Comparison of ENCODE assay signal across 8 cellular contexts in genomic region chr20:20837574-20838021, GRCh38.
DNase-seq lines count a peak whose midpoint lies in the region; ATAC-seq and TF ChIP-seq lines count a peak whose summit lies in the region.

No MANE protein-coding gene starts in this region.

- peaks cover 4% of the 10 kb centered on the region for H3K27me3 ChIP-seq in NT2/D1 (ENCODE audit: insufficient read depth, insufficient read length)
- H3K27me3 ChIP-seq in heart left ventricle, result peaks cover 0 to 45% (median 2%) of the 10 kb centered on the region in 9 donors

- peak in 2 of 4 donors; percentile 49 to 54 for ATAC-seq in heart left ventricle
- ATAC-seq in HG02938 (IDR thresholded peaks at IDR 0.05; ENCODE audit: unreplicated experiment), result no peak

- TF ChIP-seq CTCF in Calu3 (IDR thresholded peaks at IDR 0.05; ENCODE audit: unreplicated experiment), result no peak
- TF ChIP-seq CTCF in heart left ventricle (IDR thresholded peaks at IDR 0.05), result peak; percentile 45 to 80 (median 68)

- no peaks in the 10 kb centered on the region for H3K36me3 ChIP-seq in NT2/D1 (ENCODE audit: insufficient read depth, insufficient read length, low read length)
- H3K36me3 ChIP-seq in heart left ventricle, result no peaks in the 10 kb centered on the region

- no peak for TF ChIP-seq POLR2A in heart left ventricle (IDR thresholded peaks at IDR 0.05)

- WGBS in heart left ventricle, 4 donors, result 18 to 27% (median 23%) methylated on average over 19 of the region's 19 CpGs

- no peak overlapping the region for H3K27ac Mint-ChIP-seq in Calu3 (ENCODE audit: unreplicated experiment)

- CTCF ChIA-PET in Calu3 (lab: Charles Lee), result no interaction called here

- no peak overlapping the region for H3K4me3 Mint-ChIP-seq in Calu3 (ENCODE audit: low read depth, unreplicated experiment)

- in situ Hi-C loops in KBM-7 (cut with MboI; ENCODE audit: low pct_unique_long_range_greater_than_20kb, low sequenced_read_pairs), result no loop called here

- H3K9ac ChIP-seq in NT2/D1 (ENCODE audit: insufficient read length, low read depth), result no peak overlapping the region

- H3K4me3 ChIP-seq in NT2/D1 (ENCODE audit: insufficient read length, low read depth) (no peak overlapping the region), heart left ventricle (peak overlapping the region in 8 of 12 donors; percentile 18 to 43 (median 20))

- intact Hi-C loops in Calu3 (cut with micrococcal nuclease; ENCODE audit: unreplicated experiment) (loop anchor here (5.0 kb wide), 1 partner anchor 670 kb away; no protein-coding TSS in a partner anchor), heart left ventricle (cut with DNase I) (loop anchor here in 8 of 10 donors (1.0 to 10.0 kb wide), 9 partner anchors 50 to 1267 kb away; no protein-coding TSS in a partner anchor)

- no peaks in the 10 kb centered on the region for H3K36me3 Mint-ChIP-seq in Calu3 (ENCODE audit: insufficient read depth, unreplicated experiment)

- H3K9me3 Mint-ChIP-seq in Calu3 (ENCODE audit: low read depth, unreplicated experiment), result no peaks in the 10 kb centered on the region

- H3K27ac ChIP-seq in heart left ventricle, result no peak overlapping the region

- H3K27me3 Mint-ChIP-seq in Calu3 (ENCODE audit: unreplicated experiment), result peaks cover 26% of the 10 kb centered on the region

- H3K9me3 ChIP-seq in NT2/D1 (ENCODE audit: insufficient read depth, low read length) (no peaks in the 10 kb centered on the region), heart left ventricle (no peaks in the 10 kb centered on the region)

- BruUV-seq in Calu3 (replicated peaks; lab: Mats Ljungman, UMichigan), result no TSS peak

- H3K4me1 ChIP-seq in NT2/D1 (ENCODE audit: insufficient read depth, insufficient read length) (peaks cover 3% of the 10 kb centered on the region), heart left ventricle (peaks cover 0 to 3% (median 0%) of the 10 kb centered on the region in 12 donors)

- DNase-seq in Calu3 (peak; percentile 26), KBM-7 (peak; percentile 74), NT2/D1 (ENCODE audit: low read depth, low spot score) (peak; percentile 48), heart left ventricle (peak in 3 of 5 donors; percentile 32 to 40 (median 39)), putamen (ENCODE audit: low spot score) (peak; percentile 68), mesenteric fat pad (ENCODE audit: low spot score) (no peak)
- peak; percentile 28 for DNase-seq in activated naive CD4-positive, alpha-beta T cell treated with anti-CD3 and anti-CD28 coated beads, Interleukin-2, amount 50 U/mL, for 16 hours

- no peaks in the 10 kb centered on the region for H3K4me1 Mint-ChIP-seq in Calu3 (ENCODE audit: low read depth, unreplicated experiment)
